In genomic region chr1:97186381-97186780, GRCh38 we compare ENCODE assay signal across 11 cellular contexts.
DNase-seq lines count a peak whose midpoint lies in the region; ATAC-seq and TF ChIP-seq lines count a peak whose summit lies in the region.
"Had no signal": no experiment of that assay in that cellular context is flagged by ENCODE, and none has a peak within 500 bp of the region (broad histone marks: within the 10 kb centered on the region; RNA-seq: fewer than 3 reads in every experiment).

No MANE protein-coding gene starts in this region.

- H3K27ac ChIP-seq in DND-41 (ENCODE audit: low read length) (no peak overlapping the region), foreskin keratinocyte (no peak overlapping the region), psoas muscle (no peak overlapping the region)

- H3K79me2 ChIP-seq in DND-41 (ENCODE audit: insufficient read depth, low read length) = no peaks in the 10 kb centered on the region

- no peaks in the 10 kb centered on the region for H3K9me3 ChIP-seq in DND-41 (ENCODE audit: insufficient read depth, low read length, severe bottlenecking)
- no peaks in the 10 kb centered on the region for H3K9me3 ChIP-seq in psoas muscle

- DNase-seq in DND-41 = no peak
- DNase-seq in HCEC 1CT = peak; percentile 24
- DNase-seq in RPMI8226 = peak; percentile 5
- DNase-seq in foreskin keratinocyte = no peak
- no peak for DNase-seq in H7
- no peak for DNase-seq in HK-2 (ENCODE audit: unreplicated experiment)
- no peak for DNase-seq in central memory CD4-positive, alpha-beta T cell
- DNase-seq in psoas muscle = no peak
- DNase-seq: cortex of kidney; naive thymus-derived CD8-positive, alpha-beta T cell; NCI-H510A had no signal

- H4K20me1 ChIP-seq in DND-41 (ENCODE audit: insufficient read depth, low read length) = no peaks in the 10 kb centered on the region

- H3K4me3 ChIP-seq in DND-41 (ENCODE audit: low read depth in 1 of 2, low read length in 2 of 2) = no peak overlapping the region
- no peak overlapping the region for H3K4me3 ChIP-seq in H7 (ENCODE audit: insufficient read depth, low read depth, low read length)
- no peak overlapping the region for H3K4me3 ChIP-seq in psoas muscle

- TF ChIP-seq CTCF in DND-41 (IDR thresholded peaks at IDR 0.05; ENCODE audit: borderline replicate concordance, extremely low read depth, low read length, poor library complexity, severe bottlenecking) = peak; percentile 32
- peak; percentile 56 for TF ChIP-seq CTCF in foreskin keratinocyte (conservative IDR thresholded peaks at IDR 0.05)
- no peak for TF ChIP-seq CTCF in psoas muscle (IDR thresholded peaks at IDR 0.05)

- no peaks in the 10 kb centered on the region for H3K4me1 ChIP-seq in DND-41 (ENCODE audit: insufficient read depth, low read length)
- H3K4me1 ChIP-seq in foreskin keratinocyte = no peaks in the 10 kb centered on the region
- H3K4me1 ChIP-seq in psoas muscle = no peaks in the 10 kb centered on the region

- no peak overlapping the region for H3K4me2 ChIP-seq in DND-41 (ENCODE audit: insufficient read depth, low read length)

- 89 to 91% (median 89%) methylated on average over 6 of the region's 6 CpGs for WGBS in psoas muscle, 3 donors

- intact Hi-C loops in psoas muscle (cut with DNase I) = no loop called here

- H3K27me3 ChIP-seq in DND-41 (ENCODE audit: insufficient read depth, low read length, poor library complexity) (no peaks in the 10 kb centered on the region), foreskin keratinocyte (no peaks in the 10 kb centered on the region), H7 (ENCODE audit: control insufficient read depth, insufficient read depth, low read length) (no peaks in the 10 kb centered on the region), psoas muscle (ENCODE audit: insufficient read depth in 3 of 3, low read length in 2 of 3) (no peaks in the 10 kb centered on the region)

- ATAC-seq in DND-41 (ENCODE audit: insufficient read depth, low read depth) (no peak), foreskin keratinocyte (no peak), psoas muscle (no peak)
- ATAC-seq: naive thymus-derived CD8-positive, alpha-beta T cell had no signal

- peaks cover 12% of the 10 kb centered on the region; the same call in 1 of the 2 replicates for H3K36me3 ChIP-seq in DND-41 (ENCODE audit: insufficient read depth, low read length)
- no peaks in the 10 kb centered on the region for H3K36me3 ChIP-seq in H7 (replicated peaks; ENCODE audit: control insufficient read depth, insufficient read depth, low read length)
- H3K36me3 ChIP-seq in psoas muscle (ENCODE audit: insufficient read depth in 1 of 2, low read depth in 1 of 2) = peaks cover 0 to 2% of the 10 kb centered on the region in 2 donors

- no peak overlapping the region for H2AFZ ChIP-seq in DND-41 (ENCODE audit: low read depth, low read length)

- H3K9ac ChIP-seq in DND-41 (ENCODE audit: low read depth, low read length) = no peak overlapping the region

Comparison
In these comparisons a context has a peak if more than half of its experiments do, and no peak if none do; other contexts are left out.
1. DNase-seq: peak in HCEC 1CT (single experiment) and RPMI8226 (single experiment); none in DND-41 (single experiment), foreskin keratinocyte (0 of 2), H7 (single experiment), HK-2 (single experiment), central memory CD4-positive, alpha-beta T cell (single experiment) and psoas muscle (0 of 2).